In genomic region chr11:72080326-72081183, GRCh38 we compare ENCODE assay signal across 8 cellular contexts. TPM values are rescaled to one million over a fixed set of nuclear protein-coding genes. Genes with fewer than 3 reads are reported as not detected.
A peak's percentile ranks its signal among the peaks of the same experiment; 100 is the strongest.
DNase-seq lines count a peak whose midpoint lies in the region; ATAC-seq and TF ChIP-seq lines count a peak whose summit lies in the region.

TSS of gene LRRC51 (plus strand) at chr11:72080850. CDS start at chr11:72089084, 8,234 bp downstream.
TSS of gene NUMA1 (minus strand) at chr11:72080542. CDS start at chr11:72035943, 44,599 bp downstream.

- peak within 1 kb of the TSS; percentile 86 for H3K4me3 ChIP-seq in mucosa of stomach (ENCODE audit: low read length)

- no peaks in the 10 kb centered on the region for H3K27me3 ChIP-seq in mucosa of stomach (ENCODE audit: control insufficient read depth, insufficient read depth, low read length)

- H3K36me3 ChIP-seq in mucosa of stomach (ENCODE audit: control insufficient read depth, insufficient read depth, low read length): no peaks in the 10 kb centered on the region

- no peaks in the 10 kb centered on the region for H3K9me3 ChIP-seq in mucosa of stomach (ENCODE audit: control insufficient read depth, low read length)

- H3K27me3 Mint-ChIP-seq in activated T-cell treated with anti-CD3 and anti-CD28 coated beads, Interleukin-2, amount 50 U/mL, for 4 hours (ENCODE audit: low read depth): no peaks in the 10 kb centered on the region

- no peaks in the 10 kb centered on the region for H3K9me3 Mint-ChIP-seq in activated T-cell treated with anti-CD3 and anti-CD28 coated beads, Interleukin-2, amount 50 U/mL, for 4 hours

- H3K4me1 ChIP-seq in mucosa of stomach (ENCODE audit: control insufficient read depth, insufficient read depth, low read length): peaks cover 15% of the 10 kb centered on the region

- peaks cover 36% of the 10 kb centered on the region for H3K4me1 Mint-ChIP-seq in activated T-cell treated with anti-CD3 and anti-CD28 coated beads, Interleukin-2, amount 50 U/mL, for 4 hours (ENCODE audit: low read depth)

- H3K9ac ChIP-seq in mucosa of stomach (ENCODE audit: low read length): peak within 1 kb of the TSS; percentile 81

- peak within 1 kb of the TSS; percentile 92 for H3K4me3 Mint-ChIP-seq in activated T-cell treated with anti-CD3 and anti-CD28 coated beads, Interleukin-2, amount 50 U/mL, for 4 hours

- DNase-seq in DMS79 (lab: John Stamatoyannopoulos, UW) (peak; percentile 100), KG1 (lab: John Stamatoyannopoulos, UW) (peak; percentile 100)
- peak; percentile 98 for DNase-seq in activated T-cell treated with anti-CD3 and anti-CD28 coated beads, Interleukin-2, amount 50 U/mL, for 4 hours
- peak; percentile 99 for DNase-seq in stimulated activated CD8-positive, alpha-beta memory T cell treated with anti-CD3 and anti-CD28 coated beads, Interleukin-4, amount 100 ng/mL, for 48 hours

- ATAC-seq in GM21737 (IDR thresholded peaks at IDR 0.05; ENCODE audit: unreplicated experiment): peak; percentile 89
- peak; percentile 96 to 97 for ATAC-seq in activated T-cell treated with anti-CD3 and anti-CD28 coated beads, Interleukin-2, amount 50 U/mL, for 4 hours
- peak; percentile 94 for ATAC-seq in esophagus mucosa

- H3K36me3 Mint-ChIP-seq in activated T-cell treated with anti-CD3 and anti-CD28 coated beads, Interleukin-2, amount 50 U/mL, for 4 hours (ENCODE audit: insufficient read depth): no peaks in the 10 kb centered on the region

TF ChIP-seq in PFSK-1, 5 proteins besides CTCF, POLR2A, EP300 and RAD21:
- TF ChIP-seq, protein P1, sequence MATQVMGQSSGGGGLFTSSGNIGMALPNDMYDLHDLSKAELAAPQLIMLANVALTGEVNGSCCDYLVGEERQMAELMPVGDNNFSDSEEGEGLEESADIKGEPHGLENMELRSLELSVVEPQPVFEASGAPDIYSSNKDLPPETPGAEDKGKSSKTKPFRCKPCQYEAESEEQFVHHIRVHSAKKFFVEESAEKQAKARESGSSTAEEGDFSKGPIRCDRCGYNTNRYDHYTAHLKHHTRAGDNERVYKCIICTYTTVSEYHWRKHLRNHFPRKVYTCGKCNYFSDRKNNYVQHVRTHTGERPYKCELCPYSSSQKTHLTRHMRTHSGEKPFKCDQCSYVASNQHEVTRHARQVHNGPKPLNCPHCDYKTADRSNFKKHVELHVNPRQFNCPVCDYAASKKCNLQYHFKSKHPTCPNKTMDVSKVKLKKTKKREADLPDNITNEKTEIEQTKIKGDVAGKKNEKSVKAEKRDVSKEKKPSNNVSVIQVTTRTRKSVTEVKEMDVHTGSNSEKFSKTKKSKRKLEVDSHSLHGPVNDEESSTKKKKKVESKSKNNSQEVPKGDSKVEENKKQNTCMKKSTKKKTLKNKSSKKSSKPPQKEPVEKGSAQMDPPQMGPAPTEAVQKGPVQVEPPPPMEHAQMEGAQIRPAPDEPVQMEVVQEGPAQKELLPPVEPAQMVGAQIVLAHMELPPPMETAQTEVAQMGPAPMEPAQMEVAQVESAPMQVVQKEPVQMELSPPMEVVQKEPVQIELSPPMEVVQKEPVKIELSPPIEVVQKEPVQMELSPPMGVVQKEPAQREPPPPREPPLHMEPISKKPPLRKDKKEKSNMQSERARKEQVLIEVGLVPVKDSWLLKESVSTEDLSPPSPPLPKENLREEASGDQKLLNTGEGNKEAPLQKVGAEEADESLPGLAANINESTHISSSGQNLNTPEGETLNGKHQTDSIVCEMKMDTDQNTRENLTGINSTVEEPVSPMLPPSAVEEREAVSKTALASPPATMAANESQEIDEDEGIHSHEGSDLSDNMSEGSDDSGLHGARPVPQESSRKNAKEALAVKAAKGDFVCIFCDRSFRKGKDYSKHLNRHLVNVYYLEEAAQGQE (IDR thresholded peaks at IDR 0.05; ENCODE audit: insufficient read depth in 1 of 2, low read depth in 2 of 2, low read length in 2 of 2): no peak
- peak; percentile 38; the same call in 1 of the 2 replicates for TF ChIP-seq TAF1 (IDR thresholded peaks at IDR 0.05; ENCODE audit: borderline replicate concordance, insufficient read depth, low read length)
- TF ChIP-seq POLR2AphosphoS5 (IDR thresholded peaks at IDR 0.05; ENCODE audit: low read depth, low read length): peak; percentile 69; the same call in 1 of the 2 replicates
- TF ChIP-seq SIN3A (IDR thresholded peaks at IDR 0.05; ENCODE audit: borderline replicate concordance, insufficient read depth, low read length): peak; percentile 85; the same call in 1 of the 2 replicates
- TF ChIP-seq FOXP2 (optimal IDR thresholded peaks at IDR 0.05; ENCODE audit: borderline replicate concordance, extremely low read depth, extremely low read length, insufficient read depth): peak; percentile 95
TF ChIP-seq in PFSK-1: peak in this region for 4.

RNA-seq across cellular contexts. Expression of gene LRRC51, which starts in this region (rescaled TPM):
- 3.3 TPM for polyA plus RNA-seq in PFSK-1 (2012; ENCODE audit: insufficient read length, low read depth)
- 1 to 10 TPM; 3.3 to 7.7 (median 7.3) TPM for total RNA-seq in activated T-cell treated with anti-CD3 and anti-CD28 coated beads, Interleukin-2, amount 50 U/mL, for 4 hours
- 5.5 TPM for total RNA-seq in esophagus mucosa

RNA-seq across cellular contexts. Expression of gene NUMA1, which starts in this region (rescaled TPM):
- polyA plus RNA-seq in PFSK-1 (2012; ENCODE audit: insufficient read length, low read depth): 90.5 TPM
- total RNA-seq in activated T-cell treated with anti-CD3 and anti-CD28 coated beads, Interleukin-2, amount 50 U/mL, for 4 hours: 10 to 100 TPM; 80.8 to 90.6 (median 85.3) TPM
- total RNA-seq in esophagus mucosa: 117 TPM

Comparison
In these comparisons a context has a peak if more than half of its experiments do, and no peak if none do; other contexts are left out.
1. Peak in every context shown above with its lines: DNase-seq, ATAC-seq and H3K4me3 ChIP-seq.